8 cellular contexts compared by ENCODE assay signal in the genomic region with DNA sequence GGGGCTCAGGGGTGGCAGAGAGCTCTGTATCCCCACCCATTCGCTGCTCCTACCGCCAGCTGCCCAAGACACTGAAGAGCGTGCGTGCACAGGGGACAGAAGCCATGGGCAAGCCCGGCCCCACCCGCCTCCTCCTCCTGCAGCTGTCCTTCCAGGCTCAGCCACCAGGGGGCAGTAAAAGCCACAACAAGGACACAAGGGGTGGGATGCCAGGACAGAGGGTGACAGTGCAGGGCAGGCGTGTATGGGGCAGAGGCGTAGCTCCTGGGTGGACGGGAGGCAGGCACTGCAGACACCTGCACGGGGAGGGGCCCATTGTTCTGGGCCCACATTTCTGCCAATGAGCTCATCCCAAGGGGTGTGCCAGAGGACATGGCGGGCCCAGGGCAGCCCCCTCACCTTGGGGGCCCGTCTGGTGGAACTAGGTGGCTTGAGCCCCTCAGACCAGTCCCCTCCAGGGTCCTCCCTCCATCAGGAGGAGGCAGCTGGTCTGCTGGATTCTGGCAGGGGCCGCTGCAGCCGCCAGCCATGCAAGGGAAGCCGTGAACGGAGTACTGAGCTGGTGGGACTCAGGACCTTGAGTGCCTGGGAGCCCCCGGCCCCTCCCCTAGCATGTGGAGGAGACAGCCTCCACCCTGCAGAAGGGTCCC.
A peak's percentile ranks its signal among the peaks of the same experiment; 100 is the strongest.
DNase-seq lines count a peak whose midpoint lies in the region; ATAC-seq and TF ChIP-seq lines count a peak whose summit lies in the region.

No MANE protein-coding gene starts in this region.

- no peaks in the 10 kb centered on the region for H3K9me2 ChIP-seq in SK-N-SH

- H3K4me1 ChIP-seq in IMR-90 (ENCODE audit: control insufficient read depth, insufficient read depth, low read length) (peaks cover 16% of the 10 kb centered on the region), SK-N-SH (ENCODE audit: control insufficient read depth in 1 of 2, insufficient read depth in 2 of 2, low read depth in 1 of 2, low read length in 1 of 2) (peaks cover 0 to 45% of the 10 kb centered on the region in 2 experiments; a peak in 1 of 4 replicates), trophoblast cell (ENCODE audit: control insufficient read depth in 1 of 2, insufficient read depth in 2 of 2, low read length in 2 of 2) (peaks cover 31% of the 10 kb centered on the region in 2 experiments), upper lobe of left lung (peaks cover 48 to 72% (median 50%) of the 10 kb centered on the region in 4 donors)

- peak; percentile 93 for TF ChIP-seq RAD21 in IMR-90 (IDR thresholded peaks at IDR 0.05; ENCODE audit: low read length)
- TF ChIP-seq RAD21 in SK-N-SH (IDR thresholded peaks at IDR 0.05; ENCODE audit: low read length) = peak; percentile 93

- H4K20me1 ChIP-seq in IMR-90 (ENCODE audit: insufficient read depth, low read length) (peaks cover 36% of the 10 kb centered on the region), SK-N-SH (ENCODE audit: insufficient read depth) (peaks cover 5% of the 10 kb centered on the region; the same call in 1 of the 2 replicates)

- H3K9ac ChIP-seq in IMR-90 (ENCODE audit: low read depth, low read length) (no peak overlapping the region), SK-N-SH (no peak overlapping the region), trophoblast cell (ENCODE audit: low read length) (no peak overlapping the region)

- H2BK120ac ChIP-seq in IMR-90 (ENCODE audit: low read depth, low read length) = no peak overlapping the region
- peak overlapping the region; percentile 77 for H2BK120ac ChIP-seq in trophoblast cell (ENCODE audit: insufficient read depth, low read length, poor library complexity)

- no peak overlapping the region for H3K4me2 ChIP-seq in IMR-90 (ENCODE audit: low read depth, low read length)
- H3K4me2 ChIP-seq in SK-N-SH = no peak overlapping the region
- no peak overlapping the region for H3K4me2 ChIP-seq in trophoblast cell (ENCODE audit: low read length)

- H3K4ac ChIP-seq in IMR-90 (ENCODE audit: low read depth, low read length) (peak overlapping the region; percentile 32; the same call in 1 of the 2 replicates), trophoblast cell (ENCODE audit: low read depth, low read length) (peak overlapping the region; percentile 29)

- H2AFZ ChIP-seq in IMR-90 (replicated peaks; ENCODE audit: low read length, poor library complexity) (peak overlapping the region; percentile 84), SK-N-SH (ENCODE audit: low read depth) (no peak overlapping the region), trophoblast cell (ENCODE audit: insufficient read depth, low read length, poor library complexity) (no peak overlapping the region)

- TF ChIP-seq CTCF in IMR-90 (conservative IDR thresholded peaks at IDR 0.05; ENCODE audit: low read depth, low read length) (peak; percentile 92), SK-N-SH (IDR thresholded peaks at IDR 0.05) (peak; percentile 87), upper lobe of left lung (IDR thresholded peaks at IDR 0.05) (peak; percentile 98 to 99 (median 99))

- no peak overlapping the region for H2BK15ac ChIP-seq in IMR-90 (ENCODE audit: low read depth, low read length)

- intact Hi-C loops in IMR-90 (cut with micrococcal nuclease) = loop anchor here (1.0 to 5.0 kb wide), 4 partner anchors 64 to 175 kb away; partner anchors contain the start of gene GTF2F1
- intact Hi-C loops in activated naive CD4-positive, alpha-beta T cell treated with anti-CD3 and anti-CD28 coated beads for 36 hours (cut with micrococcal nuclease) = loop anchor here (2.0 kb wide), 2 partner anchors 80 to 286 kb away; no protein-coding TSS in a partner anchor

- peak; percentile 84 for DNase-seq in EH (ENCODE audit: low read depth)
- peak; percentile 75 for DNase-seq in IMR-90
- DNase-seq in SK-N-SH = peak; percentile 97
- peak; percentile 91 for DNase-seq in activated naive CD4-positive, alpha-beta T cell treated with anti-CD3 and anti-CD28 coated beads for 36 hours
- DNase-seq in glomerular visceral epithelial cell (ENCODE audit: extremely low spot score) = peak; percentile 77
- peak; percentile 58 to 86 for DNase-seq in trophoblast cell
- peak; percentile 86 to 91 for DNase-seq in upper lobe of left lung

- no peaks in the 10 kb centered on the region for H3K9me3 ChIP-seq in IMR-90 (ENCODE audit: control insufficient read depth, insufficient read depth, low read length)
- no peaks in the 10 kb centered on the region for H3K9me3 ChIP-seq in SK-N-SH
- no peaks in the 10 kb centered on the region for H3K9me3 ChIP-seq in trophoblast cell (ENCODE audit: insufficient read depth, low read depth, low read length)
- H3K9me3 ChIP-seq in upper lobe of left lung = no peaks in the 10 kb centered on the region

- H3K36me3 ChIP-seq in IMR-90 (ENCODE audit: control insufficient read depth, insufficient read depth, low read length) (peaks cover 22% of the 10 kb centered on the region), SK-N-SH (replicated peaks in 1 of 2; ENCODE audit: control insufficient read depth in 1 of 2, insufficient read depth in 2 of 2, low read length in 1 of 2) (peaks cover 0 to 23% of the 10 kb centered on the region in 2 experiments), trophoblast cell (ENCODE audit: control insufficient read depth in 1 of 2, insufficient read depth in 2 of 2, low read length in 2 of 2) (peaks cover 52 to 63% of the 10 kb centered on the region in 2 experiments), upper lobe of left lung (peaks cover 0 to 64% (median 49%) of the 10 kb centered on the region in 4 donors)

- H3K56ac ChIP-seq in IMR-90 (ENCODE audit: extremely low read depth, insufficient read depth, low read length) = no peak overlapping the region

- H3K18ac ChIP-seq in IMR-90 (ENCODE audit: low read depth, low read length) = no peak overlapping the region
- peak overlapping the region; percentile 79 for H3K18ac ChIP-seq in trophoblast cell (ENCODE audit: low read length)

- H3K36me3 Mint-ChIP-seq in activated naive CD4-positive, alpha-beta T cell treated with anti-CD3 and anti-CD28 coated beads for 36 hours (ENCODE audit: low read depth) = no peaks in the 10 kb centered on the region

- no peak overlapping the region for H3K4me3 ChIP-seq in IMR-90 (ENCODE audit: insufficient read depth, low read depth, low read length)
- H3K4me3 ChIP-seq in SK-N-SH (ENCODE audit: low read depth in 2 of 2, low read length in 1 of 2) = peak overlapping the region in 1 of 2 experiments; percentile 9; a peak in 1 of 4 replicates
- H3K4me3 ChIP-seq in trophoblast cell (ENCODE audit: low read depth, low read length) = no peak overlapping the region
- H3K4me3 ChIP-seq in upper lobe of left lung = no peak overlapping the region

- peak overlapping the region; percentile 93 for H2BK12ac ChIP-seq in trophoblast cell (ENCODE audit: low read length)

- dilution Hi-C loops in IMR-90 (cut with HindIII; ENCODE audit: low sequenced_read_pairs, unreplicated experiment) = no loop called here

- H2BK5ac ChIP-seq in IMR-90 (ENCODE audit: low read depth, low read length, poor library complexity, severe bottlenecking) = no peak overlapping the region
- peak overlapping the region; percentile 79 for H2BK5ac ChIP-seq in trophoblast cell (ENCODE audit: low read depth, low read length, poor library complexity)

- no peak overlapping the region for H2BK20ac ChIP-seq in IMR-90 (ENCODE audit: low read depth, low read length)

- H3K23ac ChIP-seq in IMR-90 (ENCODE audit: low read depth, low read length) = no peak overlapping the region
- no peak overlapping the region for H3K23ac ChIP-seq in trophoblast cell (ENCODE audit: low read length)

- H3K14ac ChIP-seq in IMR-90 (replicated peaks; ENCODE audit: low read depth, low read length) = no peak overlapping the region
- peak overlapping the region; percentile 72 for H3K14ac ChIP-seq in trophoblast cell (ENCODE audit: low read length)

- WGBS in IMR-90 (ENCODE audit: extremely low coverage in 2 of 2, insufficient read length in 1 of 2), 2 experiments = 24% methylated on average over 3 of the region's 17 CpGs; no CpG with 5 or more reads in 1 of the 2 experiments
- 19% methylated on average over 8 of the region's 17 CpGs for WGBS in SK-N-SH (ENCODE audit: low lambda C conversion rate)
- no CpG with 5 or more reads among the region's 17 CpGs for WGBS in trophoblast cell (ENCODE audit: extremely low coverage, insufficient coverage, insufficient read length)
- WGBS in upper lobe of left lung, 2 donors = 5 to 36% methylated on average over 4 to 15 of the region's 17 CpGs

- in situ Hi-C loops in IMR-90 (cut with MboI; ENCODE audit: low sequenced_read_pairs) = no loop called here

- H4K5ac ChIP-seq in IMR-90 (ENCODE audit: low read depth, low read length) = no peak overlapping the region

- no peaks in the 10 kb centered on the region for H3K79me2 ChIP-seq in SK-N-SH (ENCODE audit: insufficient read depth)
- H3K79me2 ChIP-seq in trophoblast cell (ENCODE audit: control insufficient read depth, insufficient read depth, low read length, poor library complexity) = peaks cover 12% of the 10 kb centered on the region

- peak overlapping the region; percentile 60 for H4K12ac ChIP-seq in trophoblast cell (ENCODE audit: low read depth, low read length)

- no peaks in the 10 kb centered on the region for H3K27me3 Mint-ChIP-seq in activated naive CD4-positive, alpha-beta T cell treated with anti-CD3 and anti-CD28 coated beads for 36 hours (ENCODE audit: low read depth)

- TF ChIP-seq POLR2A in IMR-90 (IDR thresholded peaks at IDR 0.05; ENCODE audit: low read depth, low read length) (no peak), upper lobe of left lung (IDR thresholded peaks at IDR 0.05) (no peak)

- CTCF ChIA-PET in IMR-90 (lab: Yijun Ruan, JAX) (interaction anchor here (0.5 to 1.8 kb wide), 13 partner anchors 9 to 84 kb away, joined by 3 to 11 read pairs (median 3); no protein-coding TSS in a partner anchor), SK-N-SH (lab: Yijun Ruan, JAX) (interaction anchor here (0.6 to 4.0 kb wide), 50 partner anchors 9 to 193 kb away, joined by 3 to 52 read pairs (median 6); partner anchors contain the start of genes ALKBH7 and CLPP)
- CTCF ChIA-PET in activated naive CD4-positive, alpha-beta T cell treated with anti-CD3 and anti-CD28 coated beads for 36 hours (lab: Charles Lee) = interaction anchor here (0.5 to 2.0 kb wide), 25 partner anchors 10 to 1262 kb away, joined by 3 to 17 read pairs (median 4); no protein-coding TSS in a partner anchor

- ATAC-seq in IMR-90 (ENCODE audit: low read depth) = peak; percentile 86
- ATAC-seq in upper lobe of left lung (ENCODE audit: low FRiP score in 2 of 2) = peak; percentile 80 to 86
- no peak for ATAC-seq in HG02981 (IDR thresholded peaks at IDR 0.05; ENCODE audit: unreplicated experiment)

- H3K27ac ChIP-seq in IMR-90 (ENCODE audit: insufficient read depth, low read length) = no peak overlapping the region
- H3K27ac ChIP-seq in SK-N-SH (ENCODE audit: low read depth in 2 of 2, low read length in 1 of 2) = peak overlapping the region in 1 of 2 experiments; percentile 51; a peak in 2 of 4 replicates
- peak overlapping the region; percentile 92 for H3K27ac ChIP-seq in trophoblast cell (ENCODE audit: low read depth, low read length)
- H3K27ac ChIP-seq in upper lobe of left lung = peak overlapping the region; percentile 13 to 75 (median 66)

- H3K9me1 ChIP-seq in IMR-90 (ENCODE audit: insufficient read depth, low read length) = no peaks in the 10 kb centered on the region

- peak overlapping the region; percentile 96 for H2AK9ac ChIP-seq in IMR-90 (replicated peaks; ENCODE audit: low read depth, low read length, poor library complexity)

- H3K27ac Mint-ChIP-seq in activated naive CD4-positive, alpha-beta T cell treated with anti-CD3 and anti-CD28 coated beads for 36 hours = no peak overlapping the region

- H3K4me3 Mint-ChIP-seq in activated naive CD4-positive, alpha-beta T cell treated with anti-CD3 and anti-CD28 coated beads for 36 hours = no peak overlapping the region

- H4K91ac ChIP-seq in IMR-90 (ENCODE audit: insufficient read depth, low read depth, low read length) = no peak overlapping the region; the same call in 1 of the 2 replicates
- peak overlapping the region; percentile 84 for H4K91ac ChIP-seq in trophoblast cell (ENCODE audit: low read depth, low read length)

- H4K8ac ChIP-seq in IMR-90 (ENCODE audit: low read depth in 2 of 2, low read length in 2 of 2) (peak overlapping the region in 1 of 2 experiments; percentile 30; a peak in 1 of 4 replicates), trophoblast cell (ENCODE audit: low read depth, low read length) (peak overlapping the region; percentile 45)

- H3K9me3 Mint-ChIP-seq in activated naive CD4-positive, alpha-beta T cell treated with anti-CD3 and anti-CD28 coated beads for 36 hours = no peaks in the 10 kb centered on the region

- no peaks in the 10 kb centered on the region for H3K4me1 Mint-ChIP-seq in activated naive CD4-positive, alpha-beta T cell treated with anti-CD3 and anti-CD28 coated beads for 36 hours (ENCODE audit: low read depth)

- H2AK5ac ChIP-seq in IMR-90 (ENCODE audit: low read depth, low read length) (peak overlapping the region; percentile 86), trophoblast cell (ENCODE audit: low read length) (peak overlapping the region; percentile 74)

- BruUV-seq in IMR-90 (replicated peaks; lab: Mats Ljungman, UMichigan) = no TSS peak

- TF ChIP-seq EP300 in SK-N-SH (IDR thresholded peaks at IDR 0.05; ENCODE audit: borderline replicate concordance in 1 of 2, low read depth in 1 of 2, low read length in 1 of 2) (no peak), upper lobe of left lung (IDR thresholded peaks at IDR 0.05) (no peak)

- H3F3A ChIP-seq in SK-N-SH (replicated peaks; ENCODE audit: insufficient read depth) = no peaks in the 10 kb centered on the region

- POLR2A ChIA-PET in IMR-90 (lab: Charles Lee; ENCODE audit: unreplicated experiment) (no interaction called here), SK-N-SH (lab: Yijun Ruan, JAX) (interaction anchor here (1.5 kb wide), 1 partner anchor 19 kb away, joined by 4 read pairs; no protein-coding TSS in a partner anchor)

- peaks cover 12 to 54% of the 10 kb centered on the region in 2 experiments for H3K79me1 ChIP-seq in IMR-90 (ENCODE audit: low read depth in 1 of 2, low read length in 2 of 2)
- H3K79me1 ChIP-seq in trophoblast cell (ENCODE audit: low read length) = peaks cover 42% of the 10 kb centered on the region

- H3K27me3 ChIP-seq in IMR-90 (ENCODE audit: control insufficient read depth, insufficient read depth, low read length) (no peaks in the 10 kb centered on the region), SK-N-SH (ENCODE audit: insufficient read depth) (no peaks in the 10 kb centered on the region), trophoblast cell (ENCODE audit: insufficient read depth, low read length) (no peaks in the 10 kb centered on the region), upper lobe of left lung (no peaks in the 10 kb centered on the region)
